Comparison of ENCODE assay signal across 27 cellular contexts in the genomic region with DNA sequence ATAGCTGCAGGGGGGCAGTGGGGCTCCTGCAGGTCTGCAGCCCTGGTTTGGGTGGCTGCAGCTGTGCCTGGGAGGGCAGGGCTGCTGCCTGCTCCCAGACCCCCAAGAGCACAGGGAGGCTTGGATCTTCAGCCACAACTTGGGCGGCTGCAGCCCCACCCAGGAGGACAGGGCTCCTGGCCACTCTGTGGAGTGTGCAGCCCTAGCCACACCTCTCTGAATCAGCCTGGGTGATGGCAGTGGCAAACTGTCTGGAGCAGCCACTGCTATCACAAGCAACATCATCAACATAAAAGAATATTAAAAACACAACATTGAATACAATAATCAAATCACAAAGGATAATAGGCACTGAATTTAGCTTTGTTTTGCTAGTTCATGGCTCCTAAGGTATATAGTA.
"Had no signal": no experiment of that assay in that cellular context is flagged by ENCODE, and none has a peak within 500 bp of the region (broad histone marks: within the 10 kb centered on the region; RNA-seq: fewer than 3 reads in every experiment).

No MANE protein-coding gene starts in this region.

- ATAC-seq: activated naive CD4-positive, alpha-beta T cell treated with anti-CD3 and anti-CD28 coated beads, Interleukin-2, amount 50 U/mL, for 72 hours; activated T-cell treated with anti-CD3 and anti-CD28 coated beads, Interleukin-2, amount 50 U/mL, for 72 hours; body of pancreas; gastroesophageal sphincter; heart right ventricle had no signal

- H3K4me3 ChIP-seq: body of pancreas, esophagus squamous epithelium, gastroesophageal sphincter, heart right ventricle had no signal

- H3K27ac ChIP-seq: body of pancreas, epithelial cell of prostate, esophagus squamous epithelium, gastroesophageal sphincter, heart right ventricle, VCaP had no signal

- DNase-seq: activated CD4-positive, alpha-beta memory T cell treated with anti-CD3 and anti-CD28 coated beads, Interleukin-2, amount 10 ng/mL, durations not matched to agents 7 days and 5 days; activated CD4-positive, alpha-beta T cell treated with anti-CD3 and anti-CD28 coated beads for 1 hour; activated CD4-positive, alpha-beta T cell treated with anti-CD3 and anti-CD28 coated beads for 4 hours; activated CD4-positive, alpha-beta T cell treated with anti-CD3 and anti-CD28 coated beads, Interleukin-2, amount 10 ng/mL, durations not matched to agents 7 days and 5 days; activated CD4-positive, alpha-beta T cell treated with anti-CD3 and anti-CD28 coated beads, Interleukin-2, amount 50 U/mL, for 4 hours; activated CD8-positive, alpha-beta memory T cell treated with anti-CD3 and anti-CD28 coated beads, Interleukin-2, amount 50 U/mL, for 48 hours; activated gamma-delta T cell; activated naive CD4-positive, alpha-beta T cell; activated naive CD4-positive, alpha-beta T cell treated with anti-CD3 and anti-CD28 coated beads, Interleukin-2, amount 10 ng/mL, durations not matched to agents 7 days and 5 days; activated naive CD8-positive, alpha-beta T cell treated with anti-CD3 and anti-CD28 coated beads, Interleukin-2, amount 10 ng/mL, durations not matched to agents 7 days and 5 days; activated T-cell treated with anti-CD3 and anti-CD28 coated beads for 4 hours; activated T-cell treated with anti-CD3 and anti-CD28 coated beads, Interleukin-2, amount 50 U/mL, for 24 hours; activated T-cell treated with anti-CD3 and anti-CD28 coated beads, Interleukin-2, amount 50 U/mL, for 72 hours; body of pancreas; caudate nucleus; effector CD8-positive, alpha-beta T cell; esophagus squamous epithelium; foreskin melanocyte; heart right ventricle; T-helper 2 cell had no signal

- H3K9me3 ChIP-seq: body of pancreas, esophagus squamous epithelium, gastroesophageal sphincter, heart right ventricle had no signal

- H3K27me3 ChIP-seq: body of pancreas, esophagus squamous epithelium, gastroesophageal sphincter, heart right ventricle had no signal

- H3K36me3 ChIP-seq: esophagus squamous epithelium, gastroesophageal sphincter, heart right ventricle had no signal

- FAIRE-seq: astrocyte, colon, endometrium had no signal

- H3K4me1 ChIP-seq: body of pancreas, esophagus squamous epithelium, gastroesophageal sphincter, heart right ventricle had no signal
